In genomic region chr11:43830928-43831440, GRCh38 we compare ENCODE assay signal across 8 cellular contexts. TPM values are rescaled to one million over a fixed set of nuclear protein-coding genes. Genes with fewer than 3 reads are reported as not detected.
DNase-seq lines count a peak whose midpoint lies in the region; ATAC-seq, FAIRE-seq and TF ChIP-seq lines count a peak whose summit lies in the region.

No MANE protein-coding gene starts in this region.

- H3K9ac ChIP-seq in NT2/D1 (ENCODE audit: insufficient read length, low read depth) (no peak overlapping the region), adipocyte (ENCODE audit: low read length) (peak overlapping the region; percentile 35), HepG2 (ENCODE audit: insufficient read depth, low read depth, low read length) (no peak overlapping the region)

- DNase-seq in NT2/D1 (ENCODE audit: low read depth, low spot score) (peak; percentile 57), adipocyte (ENCODE audit: low read depth) (peak; percentile 96), HepG2 (ENCODE audit: low spot score) (peak; percentile 82), testis (no peak), GM10248 (ENCODE audit: extremely low spot score) (no peak)
- peak; percentile 13 for DNase-seq in stimulated activated CD8-positive, alpha-beta memory T cell treated with anti-CD3 and anti-CD28 coated beads, Interleukin-7, amount 100 ng/mL, for 24 hours (ENCODE audit: low read depth)

- H3K27ac ChIP-seq in HepG2 (ENCODE audit: extremely low read length, insufficient read depth, low read length) (no peak overlapping the region), testis (no peak overlapping the region)

- CTCF ChIA-PET in HepG2 (lab: Yijun Ruan, JAX; ENCODE audit: low intra/inter-chr PET ratio, low total read pairs): no interaction called here
- CTCF ChIA-PET in GM10248 (lab: Yijun Ruan, JAX): interaction anchor here (1.2 to 7.0 kb wide), 2 partner anchors 21 kb away, joined by 3 to 39 read pairs; no protein-coding TSS in a partner anchor

- no peak overlapping the region for H2AFZ ChIP-seq in HepG2 (ENCODE audit: low read length)

- H3K79me2 ChIP-seq in HepG2 (ENCODE audit: insufficient read depth, low read length): no peaks in the 10 kb centered on the region

- no peaks in the 10 kb centered on the region; the same call in 1 of the 2 replicates for H4K20me1 ChIP-seq in HepG2 (ENCODE audit: insufficient read depth, low read length)

- no peak for TF ChIP-seq CTCF in HepG2 (CRISPR knock-in tag; IDR thresholded peaks at IDR 0.05)
- TF ChIP-seq CTCF in testis (IDR thresholded peaks at IDR 0.05): no peak
- TF ChIP-seq CTCF in GM10248 (IDR thresholded peaks at IDR 0.05; ENCODE audit: control extremely low read depth, extremely low read depth, low read depth, missing control alignments): no peak

- TF ChIP-seq EP300 in HepG2 (IDR thresholded peaks at IDR 0.05; ENCODE audit: low read depth in 2 of 2, low read length in 2 of 2) (peak in 1 of 2 experiments; percentile 13; a peak in 1 of 4 replicates), HepG2 (CRISPR knock-in tag; IDR thresholded peaks at IDR 0.05; ENCODE audit: borderline replicate concordance) (no peak)

- H3K4me3 ChIP-seq in NT2/D1 (ENCODE audit: insufficient read length, low read depth) (no peak overlapping the region), adipocyte (ENCODE audit: low read length) (peak overlapping the region; percentile 48), HepG2 (replicated peaks in 1 of 3; ENCODE audit: insufficient read depth in 1 of 3, low read depth in 2 of 3, low read length in 3 of 3) (no peak overlapping the region), testis (no peak overlapping the region)

- H3K36me3 ChIP-seq in NT2/D1 (ENCODE audit: insufficient read depth, insufficient read length, low read length) (peaks cover 6% of the 10 kb centered on the region), adipocyte (ENCODE audit: control insufficient read depth, insufficient read depth, low read length, severe bottlenecking) (peaks cover 31% of the 10 kb centered on the region), HepG2 (replicated peaks in 1 of 2; ENCODE audit: control insufficient read depth in 1 of 2, insufficient read depth in 2 of 2, low read length in 2 of 2) (peaks cover 4 to 19% of the 10 kb centered on the region in 2 experiments), testis (ENCODE audit: low read depth, missing control alignments) (no peaks in the 10 kb centered on the region)

- 59% methylated on average over 5 of the region's 5 CpGs for WGBS in HepG2 (ENCODE audit: low lambda C conversion rate)
- WGBS in testis, 2 donors: 66 to 74% methylated on average over 5 of the region's 5 CpGs

- ATAC-seq in GM21447 (IDR thresholded peaks at IDR 0.05; ENCODE audit: unreplicated experiment): peak; percentile 63
- peak; percentile 87 for ATAC-seq in HepG2
- ATAC-seq in GM19397 (IDR thresholded peaks at IDR 0.05; ENCODE audit: unreplicated experiment): no peak

- POLR2A ChIA-PET in HepG2 (lab: Yijun Ruan, JAX): interaction anchor here (1.2 kb wide), 1 partner anchor 21 kb away, joined by 3 read pairs; no protein-coding TSS in a partner anchor
- POLR2A ChIA-PET in GM10248 (lab: Yijun Ruan, JAX): no interaction called here

- TF ChIP-seq RAD21 in HepG2 (CRISPR knock-in tag; IDR thresholded peaks at IDR 0.05): no peak

- BruUV-seq in HepG2 (replicated peaks; lab: Mats Ljungman, UMichigan): no TSS peak

- H3K27me3 ChIP-seq in NT2/D1 (ENCODE audit: insufficient read depth, insufficient read length) (no peaks in the 10 kb centered on the region), adipocyte (replicated peaks; ENCODE audit: control insufficient read depth, insufficient read depth, low read length) (no peaks in the 10 kb centered on the region), HepG2 (ENCODE audit: control insufficient read depth in 1 of 2, insufficient read depth in 2 of 2, low read length in 2 of 2) (no peaks in the 10 kb centered on the region), testis (no peaks in the 10 kb centered on the region)

- no peak overlapping the region for H3K4me2 ChIP-seq in HepG2 (ENCODE audit: low read depth, low read length)

- H3K9me3 ChIP-seq in NT2/D1 (ENCODE audit: insufficient read depth, low read length) (no peaks in the 10 kb centered on the region), adipocyte (ENCODE audit: control insufficient read depth, low read length) (no peaks in the 10 kb centered on the region), HepG2 (ENCODE audit: low read length) (no peaks in the 10 kb centered on the region), testis (no peaks in the 10 kb centered on the region)

- intact Hi-C loops in HepG2 (cut with micrococcal nuclease; ENCODE audit: unreplicated experiment): no loop called here
- intact Hi-C loops in testis (cut with DNase I; ENCODE audit: low total_unique reads): no loop called here

- in situ Hi-C loops in HepG2 (cut with HindIII; ENCODE audit: extremely low pct_ligation_motif_present, low pct_unique_long_range_greater_than_20kb): no loop called here

- no peak for FAIRE-seq in HepG2 (lab: Jason Lieb, UNC)

- TF ChIP-seq POLR2A in HepG2 (IDR thresholded peaks at IDR 0.05; ENCODE audit: insufficient read depth in 1 of 2, low read depth in 2 of 2, low read length in 2 of 2) (no peak), testis (IDR thresholded peaks at IDR 0.05) (no peak)

- H3K4me1 ChIP-seq in NT2/D1 (ENCODE audit: insufficient read depth, insufficient read length) (no peaks in the 10 kb centered on the region), adipocyte (ENCODE audit: control insufficient read depth, insufficient read depth, low read length) (peaks cover 40% of the 10 kb centered on the region), HepG2 (ENCODE audit: insufficient read depth, low read length) (peaks cover 11% of the 10 kb centered on the region; the same call in 1 of the 2 replicates), testis (no peaks in the 10 kb centered on the region)

TF ChIP-seq in HepG2, 621 proteins besides CTCF, POLR2A, EP300 and RAD21 (continues in another document):
- TF ChIP-seq FOSL1 (CRISPR knock-in tag; IDR thresholded peaks at IDR 0.05; ENCODE audit: borderline replicate concordance): peak; percentile 51; the same call in 1 of the 2 replicates
- TF ChIP-seq ZNF292 (CRISPR knock-in tag; IDR thresholded peaks at IDR 0.05; ENCODE audit: borderline replicate concordance, low read depth): no peak

RNA-seq across cellular contexts. Expression of gene ALKBH3, which starts 49.6 kb away (rescaled TPM):
- 36.1 and 49.6 TPM in 2 replicates for total RNA-seq in HepG2 (2016; rRNA removed; fragmentation: Illumina TruSeq; extraction: Trizol)
- total RNA-seq in HepG2 (2016; cell fraction: cytosol; rRNA removed; fragmentation: Illumina TruSeq; extraction: Trizol; ENCODE audit: low read depth): 15.2 and 24.7 TPM in 2 replicates
- 39.0 and 48.6 TPM in 2 replicates for total RNA-seq in HepG2 (2016; cell fraction: insoluble cytoplasmic fraction; rRNA removed; fragmentation: Illumina TruSeq; extraction: Trizol)
- 27.0 and 33.2 TPM in 2 replicates for total RNA-seq in HepG2 (2016; cell fraction: membrane; rRNA removed; fragmentation: Illumina TruSeq; extraction: Trizol)
- 30.6 and 31.1 TPM in 2 replicates for total RNA-seq in HepG2 (2016; cell fraction: nucleus; rRNA removed; fragmentation: Illumina TruSeq; extraction: Trizol)
- 16.5 and 17.8 TPM in 2 replicates for polyA plus RNA-seq in HepG2 (2011; rRNA removed)
- 11.7 and 19.8 TPM in 2 replicates for polyA plus RNA-seq in HepG2 (2011; cell fraction: cytosol; rRNA removed)
- 6.1 and 12.5 TPM in 2 replicates for polyA plus RNA-seq in HepG2 (2011; cell fraction: nucleus; rRNA removed)
- polyA plus RNA-seq in HepG2 (2012): 14.3 and 14.6 TPM in 2 replicates
- polyA plus RNA-seq in HepG2 (2016; cell fraction: cytosol; fragmentation: Illumina TruSeq; extraction: Trizol; ENCODE audit: low read depth): 10.4 and 19.4 TPM in 2 replicates
- polyA plus RNA-seq in HepG2 (2016; cell fraction: insoluble cytoplasmic fraction; fragmentation: Illumina TruSeq; extraction: Trizol; ENCODE audit: low read depth): 35.9 and 40.1 TPM in 2 replicates
- 16.7 and 27.6 TPM in 2 replicates for polyA plus RNA-seq in HepG2 (2016; cell fraction: membrane; fragmentation: Illumina TruSeq; extraction: Trizol; ENCODE audit: low read depth)
- 18.5 and 20.8 TPM in 2 replicates for polyA plus RNA-seq in HepG2 (2016; cell fraction: nucleus; fragmentation: Illumina TruSeq; extraction: Trizol; ENCODE audit: insufficient read depth, low read depth)
- polyA minus RNA-seq in HepG2 (2011; rRNA and poly(A)+ RNA removed; ENCODE audit: low replicate concordance): 4.2 and 6.8 TPM in 2 replicates
- 6.9 and 7.4 TPM in 2 replicates for polyA minus RNA-seq in HepG2 (2011; cell fraction: cytosol; rRNA and poly(A)+ RNA removed)
- polyA minus RNA-seq in HepG2 (2011; cell fraction: nucleus; rRNA and poly(A)+ RNA removed): 22.1 and 29.3 TPM in 2 replicates
- 10 to 100 TPM; 39.9 to 45.8 TPM for total RNA-seq in testis
- polyA plus RNA-seq in testis (ENCODE audit: insufficient read depth, low read depth, low replicate concordance): 45.4 TPM

Comparison
In these comparisons a context has a peak if more than half of its experiments do, and no peak if none do; other contexts are left out.
1. DNase-seq: peak in NT2/D1 (single experiment), adipocyte (single experiment), HepG2 (single experiment) and stimulated activated CD8-positive, alpha-beta memory T cell treated with anti-CD3 and anti-CD28 coated beads, Interleukin-7, amount 100 ng/mL, for 24 hours (single experiment); none in testis (single experiment) and GM10248 (single experiment).